In genomic region chr4:124144302-124144701, GRCh38 we compare ENCODE assay signal across 12 cellular contexts.
DNase-seq lines count a peak whose midpoint lies in the region; ATAC-seq and TF ChIP-seq lines count a peak whose summit lies in the region.
"Had no signal": no experiment of that assay in that cellular context is flagged by ENCODE, and none has a peak within 500 bp of the region (broad histone marks: within the 10 kb centered on the region; RNA-seq: fewer than 3 reads in every experiment).

No MANE protein-coding gene starts in this region.

- TF ChIP-seq CTCF in MCF 10A (IDR thresholded peaks at IDR 0.05; ENCODE audit: unreplicated experiment), result no peak

- POLR2A ChIA-PET in MCF 10A (lab: Yijun Ruan, JAX), result interaction anchor here (0.7 to 1.6 kb wide), 2 partner anchors 18 to 23 kb away, joined by 3 read pairs; no protein-coding TSS in a partner anchor

- intact Hi-C loops in MCF 10A (cut with micrococcal nuclease), result no loop called here

- no TSS peak for BruUV-seq in MCF 10A (replicated peaks; lab: Mats Ljungman, UMichigan)

- no peak overlapping the region for H3K27ac Mint-ChIP-seq in MCF 10A (ENCODE audit: low read depth, unreplicated experiment)
- H3K27ac Mint-ChIP-seq: activated naive CD8-positive, alpha-beta T cell; memory B cell had no signal

- H3K4me3 Mint-ChIP-seq in MCF 10A (ENCODE audit: unreplicated experiment), result peak overlapping the region; percentile 35
- H3K4me3 Mint-ChIP-seq: activated naive CD8-positive, alpha-beta T cell; memory B cell had no signal

- peaks cover 5% of the 10 kb centered on the region for H3K4me1 Mint-ChIP-seq in MCF 10A (ENCODE audit: insufficient read depth, unreplicated experiment)
- H3K4me1 Mint-ChIP-seq: memory B cell had no signal

- H3K36me3 Mint-ChIP-seq in MCF 10A (ENCODE audit: insufficient read depth, unreplicated experiment), result no peaks in the 10 kb centered on the region
- H3K36me3 Mint-ChIP-seq: activated naive CD8-positive, alpha-beta T cell; memory B cell had no signal

- CTCF ChIA-PET in MCF 10A (lab: Yijun Ruan, JAX), result no interaction called here

- no peak for ATAC-seq in GM21390 (IDR thresholded peaks at IDR 0.05; ENCODE audit: unreplicated experiment)
- no peak for ATAC-seq in HG03196 (IDR thresholded peaks at IDR 0.05; ENCODE audit: unreplicated experiment)
- no peak for ATAC-seq in GM19324 (IDR thresholded peaks at IDR 0.05; ENCODE audit: low FRiP score, unreplicated experiment)

- peak; percentile 22 for DNase-seq in AG20443 (ENCODE audit: low spot score)
- peak; percentile 25 for DNase-seq in NCI-H2029 (lab: John Stamatoyannopoulos, UW)
- DNase-seq in MCF 10A (ENCODE audit: unreplicated experiment), result no peak
- peak; percentile 32 for DNase-seq in myocyte (ENCODE audit: low read depth)
- no peak for DNase-seq in cerebellum (ENCODE audit: low spot score)
- DNase-seq: NCI-H2107, transverse colon had no signal

- no peaks in the 10 kb centered on the region for H3K27me3 Mint-ChIP-seq in MCF 10A (ENCODE audit: insufficient read depth, unreplicated experiment)
- H3K27me3 Mint-ChIP-seq: activated naive CD8-positive, alpha-beta T cell; memory B cell had no signal

- peaks cover 6% of the 10 kb centered on the region for H3K9me3 Mint-ChIP-seq in MCF 10A (ENCODE audit: unreplicated experiment)

Comparison
In these comparisons a context has a peak if more than half of its experiments do, and no peak if none do; other contexts are left out.
1. DNase-seq: peak in AG20443 (single experiment), NCI-H2029 (single experiment) and myocyte (single experiment); none in MCF 10A (single experiment) and cerebellum (single experiment).